ENCODE assay signal across 1 cellular context in genomic region chr19:49488863-49489537, GRCh38.
A peak's percentile ranks its signal among the peaks of the same experiment; 100 is the strongest.
TF ChIP-seq lines count a peak whose summit lies in the region.

No MANE protein-coding gene starts in this region.

TF ChIP-seq in K562, 482 proteins besides CTCF, POLR2A, EP300 and RAD21 (continues in another document):
- TF ChIP-seq CAMTA2 (CRISPR knock-in tag; conservative IDR thresholded peaks at IDR 0.05) (no peak), ZNF347 (CRISPR knock-in tag; IDR thresholded peaks at IDR 0.05; ENCODE audit: low read depth) (no peak), ZBTB40 (IDR thresholded peaks at IDR 0.05) (0 out of 2 replicates have a peak, but pooled peaks have one; percentile 14), ZBTB40 (CRISPR knock-in tag; IDR thresholded peaks at IDR 0.05) (no peak), HNRNPK (IDR thresholded peaks at IDR 0.05; ENCODE audit: low read depth, low read length, poor library complexity, severe bottlenecking) (no peak), VEZF1 (CRISPR knock-in tag; IDR thresholded peaks at IDR 0.05) (no peak), HNRNPUL1 (IDR thresholded peaks at IDR 0.05; ENCODE audit: low read length) (no peak), ZEB2 (IDR thresholded peaks at IDR 0.05) (no peak), NR2C1 (IDR thresholded peaks at IDR 0.05) (no peak), NR2C1 (tag; IDR thresholded peaks at IDR 0.05) (no peak), KLF10 (CRISPR knock-in tag; IDR thresholded peaks at IDR 0.05) (no peak), MEF2D (tag; conservative IDR thresholded peaks at IDR 0.05; ENCODE audit: low read depth) (no peak), ETV6 (IDR thresholded peaks at IDR 0.05; ENCODE audit: borderline replicate concordance in 1 of 2, low read depth in 2 of 2, low read length in 1 of 2) (no peak), ETV6 (CRISPR knock-in tag; IDR thresholded peaks at IDR 0.05; ENCODE audit: borderline replicate concordance) (no peak), ZNF699 (CRISPR knock-in tag; IDR thresholded peaks at IDR 0.05; ENCODE audit: insufficient replicate concordance) (no peak), BCLAF1 (IDR thresholded peaks at IDR 0.05; ENCODE audit: borderline replicate concordance in 1 of 2, control insufficient read depth in 1 of 2, low read depth in 2 of 2, low read length in 1 of 2) (0 out of 4 replicates have a peak, but pooled peaks of 1 of the 2 experiments have one; percentile 30), POLR2AphosphoS5 (IDR thresholded peaks at IDR 0.05; ENCODE audit: control insufficient read depth, insufficient read depth, low read depth, low read length) (peak; percentile 34; the same call in 1 of the 2 replicates), CHD4 (IDR thresholded peaks at IDR 0.05; ENCODE audit: insufficient read depth, insufficient replicate concordance, low read depth, low read length, poor library complexity, severe bottlenecking) (no peak), SMAD1 (IDR thresholded peaks at IDR 0.05; ENCODE audit: low read depth, low read length, partially characterized antibody) (peak; percentile 17), NR0B1 (IDR thresholded peaks at IDR 0.05; ENCODE audit: partially characterized antibody) (no peak), ETS1 (conservative IDR thresholded peaks at IDR 0.05; ENCODE audit: control insufficient read depth, low read depth, low read length) (0 out of 2 replicates have a peak, but pooled peaks have one; percentile 15), RBM14 (IDR thresholded peaks at IDR 0.05; ENCODE audit: borderline replicate concordance, insufficient read depth, low read depth, low read length) (no peak), HCFC1 (IDR thresholded peaks at IDR 0.05; ENCODE audit: low read depth, low read length) (no peak), ZNF316 (IDR thresholded peaks at IDR 0.05) (peak; percentile 98), ZNF277 (CRISPR knock-in tag; IDR thresholded peaks at IDR 0.05; ENCODE audit: borderline replicate concordance) (no peak), SUPT5H (IDR thresholded peaks at IDR 0.05) (peak; percentile 32), RFX7 (CRISPR knock-in tag; IDR thresholded peaks at IDR 0.05) (no peak), ELF4 (CRISPR knock-in tag; IDR thresholded peaks at IDR 0.05) (no peak), TEAD2 (tag; IDR thresholded peaks at IDR 0.05) (no peak), C11orf30 (IDR thresholded peaks at IDR 0.05; ENCODE audit: low read depth) (peak; percentile 95), AFF4 (CRISPR knock-in tag; IDR thresholded peaks at IDR 0.05) (peak; percentile 88; the same call in 1 of the 2 replicates), HIVEP1 (CRISPR knock-in tag; IDR thresholded peaks at IDR 0.05) (no peak), ZZZ3 (IDR thresholded peaks at IDR 0.05) (no peak), ZNF133 (CRISPR knock-in tag; IDR thresholded peaks at IDR 0.05) (no peak), FUS (optimal IDR thresholded peaks at IDR 0.05; ENCODE audit: low read depth, low read length) (no peak), ZBTB8A (IDR thresholded peaks at IDR 0.05; ENCODE audit: partially characterized antibody) (no peak), KDM1A (IDR thresholded peaks at IDR 0.05) (no peak), TOE1 (IDR thresholded peaks at IDR 0.05; ENCODE audit: borderline replicate concordance) (no peak), TOE1 (CRISPR knock-in tag; IDR thresholded peaks at IDR 0.05; ENCODE audit: borderline replicate concordance, low read depth) (no peak), RBM34 (IDR thresholded peaks at IDR 0.05; ENCODE audit: borderline replicate concordance, insufficient read depth, low read length) (no peak), CEBPG (CRISPR knock-in tag; IDR thresholded peaks at IDR 0.05) (0 out of 2 replicates have a peak, but pooled peaks have one; percentile 24), CEBPG (tag; conservative IDR thresholded peaks at IDR 0.05 in 1 of 2, IDR thresholded peaks at IDR 0.05 in 1 of 2) (no peak), BRF1 (IDR thresholded peaks at IDR 0.05; ENCODE audit: borderline replicate concordance, extremely low read depth, insufficient read length) (no peak)
